10 cellular contexts compared by ENCODE assay signal in genomic region chr22:45302047-45302446, GRCh38. TPM values are rescaled to one million over a fixed set of nuclear protein-coding genes. Genes with fewer than 3 reads are reported as not detected.
DNase-seq lines count a peak whose midpoint lies in the region; ATAC-seq, FAIRE-seq and TF ChIP-seq lines count a peak whose summit lies in the region.
"Had no signal": no experiment of that assay in that cellular context is flagged by ENCODE, and none has a peak within 500 bp of the region (broad histone marks: within the 10 kb centered on the region; RNA-seq: fewer than 3 reads in every experiment).

No MANE protein-coding gene starts in this region.

- H3K4me1 ChIP-seq in A549 = peaks cover 4% of the 10 kb centered on the region; the same call in 1 of the 3 replicates
- H3K4me1 ChIP-seq in prostate gland (replicated peaks) = no peaks in the 10 kb centered on the region

- no peaks in the 10 kb centered on the region for H3K9me3 ChIP-seq in A549
- H3K9me3 ChIP-seq in prostate gland = no peaks in the 10 kb centered on the region

- peaks cover 8% of the 10 kb centered on the region for H3K4me1 Mint-ChIP-seq in activated CD4-positive, alpha-beta memory T cell treated with anti-CD3 and anti-CD28 coated beads, Interleukin-2, amount 10 ng/mL, durations not matched to agents 7 days and 5 days

- TF ChIP-seq CTCF in A549 (IDR thresholded peaks at IDR 0.05) (no peak), GM12865 (IDR thresholded peaks at IDR 0.05; ENCODE audit: insufficient read depth, low read depth, low read length, missing control alignments) (no peak), fibroblast of villous mesenchyme (IDR thresholded peaks at IDR 0.05; ENCODE audit: insufficient read depth, low read depth, low read length) (no peak), prostate gland (IDR thresholded peaks at IDR 0.05) (no peak)

- TF ChIP-seq POLR2A in A549 (IDR thresholded peaks at IDR 0.05; ENCODE audit: low read length) (no peak), GM12892 (IDR thresholded peaks at IDR 0.05; ENCODE audit: low read depth, low read length) (no peak), prostate gland (IDR thresholded peaks at IDR 0.05) (no peak)

- H3K9me3 Mint-ChIP-seq in activated CD4-positive, alpha-beta memory T cell treated with anti-CD3 and anti-CD28 coated beads, Interleukin-2, amount 10 ng/mL, durations not matched to agents 7 days and 5 days = no peaks in the 10 kb centered on the region

- H3K4me2 ChIP-seq in A549 = peak overlapping the region; percentile 65

- no peaks in the 10 kb centered on the region for H3K27me3 ChIP-seq in prostate gland (replicated peaks; ENCODE audit: insufficient read depth)

- no peak for TF ChIP-seq RAD21 in A549 (conservative IDR thresholded peaks at IDR 0.05 in 1 of 2, IDR thresholded peaks at IDR 0.05 in 1 of 2)

- POLR2A ChIA-PET in A549 (lab: Yijun Ruan, JAX) = no interaction called here
- POLR2A ChIA-PET in activated CD4-positive, alpha-beta memory T cell treated with anti-CD3 and anti-CD28 coated beads, Interleukin-2, amount 10 ng/mL, durations not matched to agents 7 days and 5 days (lab: Charles Lee) = no interaction called here

- intact Hi-C loops in prostate gland (cut with DNase I) = no loop called here

- DNase-seq in A549 (ENCODE audit: low read depth in 1 of 2, low spot score in 1 of 2) = peak; percentile 35 to 57
- DNase-seq in GM12865 (ENCODE audit: low read depth) = peak; percentile 32
- DNase-seq in SHP77 (lab: John Stamatoyannopoulos, UW) = peak; percentile 73 to 74
- peak; percentile 89 for DNase-seq in fibroblast of villous mesenchyme (ENCODE audit: low read depth)
- DNase-seq in GM12892 (ENCODE audit: insufficient read length) = no peak
- DNase-seq in activated CD4-positive, alpha-beta memory T cell treated with anti-CD3 and anti-CD28 coated beads, Interleukin-2, amount 10 ng/mL, durations not matched to agents 7 days and 5 days = no peak
- DNase-seq in dermis blood vessel endothelial cell = no peak
- DNase-seq in prostate gland (ENCODE audit: low spot score) = no peak
- DNase-seq: activated CD8-positive, alpha-beta memory T cell treated with anti-CD3 and anti-CD28 coated beads, Interleukin-2, amount 50 U/mL, for 48 hours; stimulated activated CD4-positive, alpha-beta T cell treated with anti-CD3 and anti-CD28 coated beads, Interleukin-4, amount 100 ng/mL, for 4 hours had no signal

- CTCF ChIA-PET in A549 (lab: Yijun Ruan, JAX) = no interaction called here
- CTCF ChIA-PET in activated CD4-positive, alpha-beta memory T cell treated with anti-CD3 and anti-CD28 coated beads, Interleukin-2, amount 10 ng/mL, durations not matched to agents 7 days and 5 days (lab: Charles Lee) = no interaction called here

- H3K27ac Mint-ChIP-seq in activated CD4-positive, alpha-beta memory T cell treated with anti-CD3 and anti-CD28 coated beads, Interleukin-2, amount 10 ng/mL, durations not matched to agents 7 days and 5 days = no peak overlapping the region

- H3K27ac ChIP-seq in A549 (peak overlapping the region; percentile 49 to 67; a peak in 4 of 6 replicates), prostate gland (no peak overlapping the region)

- H3K4me3 ChIP-seq in A549 (no peak overlapping the region), GM12865 (ENCODE audit: low read depth, low read length) (no peak overlapping the region), fibroblast of villous mesenchyme (ENCODE audit: low read depth, low read length) (no peak overlapping the region), prostate gland (no peak overlapping the region)

- 38% methylated on average over 8 of the region's 8 CpGs for WGBS in A549 (ENCODE audit: missing lambda C conversion rate)
- 70% methylated on average over 8 of the region's 8 CpGs for WGBS in prostate gland

- H3K36me3 ChIP-seq in prostate gland = no peaks in the 10 kb centered on the region

- ATAC-seq in A549 = peak; percentile 81 to 82; a peak in 5 of 6 replicates

- no peaks in the 10 kb centered on the region for H3K36me3 Mint-ChIP-seq in activated CD4-positive, alpha-beta memory T cell treated with anti-CD3 and anti-CD28 coated beads, Interleukin-2, amount 10 ng/mL, durations not matched to agents 7 days and 5 days (ENCODE audit: low read depth)

- no peak overlapping the region for H3K4me3 Mint-ChIP-seq in activated CD4-positive, alpha-beta memory T cell treated with anti-CD3 and anti-CD28 coated beads, Interleukin-2, amount 10 ng/mL, durations not matched to agents 7 days and 5 days

- TF ChIP-seq EP300 in A549 (IDR thresholded peaks at IDR 0.05) = no peak

- peaks cover 2% of the 10 kb centered on the region for H3K27me3 Mint-ChIP-seq in activated CD4-positive, alpha-beta memory T cell treated with anti-CD3 and anti-CD28 coated beads, Interleukin-2, amount 10 ng/mL, durations not matched to agents 7 days and 5 days

- no peak for FAIRE-seq in A549 (lab: Jason Lieb, UNC)
- FAIRE-seq in GM12892 (lab: Jason Lieb, UNC) = no peak

TF ChIP-seq in A549, 52 proteins besides CTCF, POLR2A, EP300 and RAD21:
- no peak for TF ChIP-seq FOSL2 (IDR thresholded peaks at IDR 0.05)
- TF ChIP-seq FOSL2 (CRISPR knock-in tag; IDR thresholded peaks at IDR 0.05) = peak; percentile 75
- TF ChIP-seq JUN (IDR thresholded peaks at IDR 0.05) = no peak

RNA-seq across cellular contexts. Expression of gene FAM118A, which starts 7.7 kb away (rescaled TPM):
- polyA plus RNA-seq in A549 (2011; rRNA removed) (15.8 and 16.8 TPM in 2 replicates), A549 (2017; fragmentation: RNase III; extraction: RNeasy Plus Mini Kit Qiagen cat#74134 plus additional on column Dnase treatment) (16.4 to 18.1 TPM (median 16.6 TPM) in 3 replicates)
- 10.4 and 12.2 TPM in 2 replicates for polyA plus RNA-seq in A549 (2012; cell fraction: cytosol; rRNA removed)
- polyA plus RNA-seq in A549 (2012; cell fraction: nucleus; rRNA removed) = 24.0 and 27.5 TPM in 2 replicates
- polyA minus RNA-seq in A549 (2011; rRNA and poly(A)+ RNA removed) = 7.9 and 14.1 TPM in 2 replicates
- total RNA-seq in fibroblast of villous mesenchyme (20.7 and 52.5 TPM in 2 replicates), dermis blood vessel endothelial cell (14.2 and 28.6 TPM in 2 replicates), prostate gland (100 to 1,000 TPM in 1 of 2 donors, 10 to 100 TPM in 1; 60.8 to 215 TPM)
- polyA plus RNA-seq in GM12892 (2012; ENCODE audit: missing spikeins) = 42.4 TPM
- total RNA-seq in activated CD4-positive, alpha-beta memory T cell treated with anti-CD3 and anti-CD28 coated beads, Interleukin-2, amount 10 ng/mL, durations not matched to agents 7 days and 5 days = 10 to 100 TPM; 73.9 to 74.7 TPM

RNA-seq across cellular contexts. Expression of gene UPK3A, which starts 17.3 kb away (rescaled TPM):
- polyA plus RNA-seq in A549 (2011; rRNA removed) = not detected in 2 replicates
- not detected in 2 replicates for polyA plus RNA-seq in A549 (2012; cell fraction: cytosol; rRNA removed)
- polyA plus RNA-seq in A549 (2012; cell fraction: nucleus; rRNA removed) = not detected in 2 replicates
- not detected in 3 replicates for polyA plus RNA-seq in A549 (2017; fragmentation: RNase III; extraction: RNeasy Plus Mini Kit Qiagen cat#74134 plus additional on column Dnase treatment)
- not detected in 2 replicates for polyA minus RNA-seq in A549 (2011; rRNA and poly(A)+ RNA removed)
- total RNA-seq in fibroblast of villous mesenchyme = not detected in 2 replicates
- polyA plus RNA-seq in GM12892 (2012; ENCODE audit: missing spikeins) = not detected
- total RNA-seq in activated CD4-positive, alpha-beta memory T cell treated with anti-CD3 and anti-CD28 coated beads, Interleukin-2, amount 10 ng/mL, durations not matched to agents 7 days and 5 days = not detected
- total RNA-seq in dermis blood vessel endothelial cell = not detected in 2 replicates
- total RNA-seq in prostate gland = 100 to 1,000 TPM in 1 of 2 donors, 10 to 100 TPM in 1; 12.6 to 103 TPM

Comparison
In these comparisons a context has a peak if more than half of its experiments do, and no peak if none do; other contexts are left out.
1. DNase-seq: peak in A549 (2 of 2), GM12865 (single experiment), SHP77 (2 of 2) and fibroblast of villous mesenchyme (single experiment); none in GM12892 (single experiment), activated CD4-positive, alpha-beta memory T cell treated with anti-CD3 and anti-CD28 coated beads, Interleukin-2, amount 10 ng/mL, durations not matched to agents 7 days and 5 days (single experiment), dermis blood vessel endothelial cell (single experiment) and prostate gland (single experiment).
2. H3K27ac ChIP-seq: peak in A549 (2 of 2); none in prostate gland (0 of 2).
3. RNA of gene UPK3A, which starts 17.3 kb away (total RNA-seq): 12.6 to 103 TPM in prostate gland; not detected in fibroblast of villous mesenchyme, not detected in activated CD4-positive, alpha-beta memory T cell treated with anti-CD3 and anti-CD28 coated beads, Interleukin-2, amount 10 ng/mL, durations not matched to agents 7 days and 5 days and not detected in dermis blood vessel endothelial cell; every median in the first group is over 10 times any median in the second.